In genomic region chr19:15432629-15433518, GRCh38 we compare ENCODE assay signal across 8 cellular contexts. TPM values are rescaled to one million over a fixed set of nuclear protein-coding genes. Genes with fewer than 3 reads are reported as not detected.
A peak's percentile ranks its signal among the peaks of the same experiment; 100 is the strongest.
DNase-seq lines count a peak whose midpoint lies in the region; ATAC-seq and TF ChIP-seq lines count a peak whose summit lies in the region.

No MANE protein-coding gene starts in this region.

- 1 to 2% (median 1%) methylated on average over 38 to 75 of the region's 75 CpGs for WGBS in psoas muscle, 3 donors

- H3K4me3 ChIP-seq in right atrium auricular region (peak overlapping the region; percentile 70 to 89), psoas muscle (peak overlapping the region; percentile 83)

- CTCF ChIA-PET in HEK293T (lab: Yijun Ruan, JAX), result interaction anchor here (0.7 to 1.0 kb wide), 2 partner anchors 13 to 19 kb away, joined by 3 to 4 read pairs; no protein-coding TSS in a partner anchor

- H3K27ac Mint-ChIP-seq in T-helper 17 cell, result peak overlapping the region; percentile 84

- no peaks in the 10 kb centered on the region for H3K27me3 Mint-ChIP-seq in T-helper 17 cell

- H3K4me3 Mint-ChIP-seq in T-helper 17 cell, result peak overlapping the region; percentile 96

- POLR2A ChIA-PET in HEK293T (lab: Yijun Ruan, JAX), result interaction anchor here (0.6 to 6.7 kb wide), 8 partner anchors 13 to 119 kb away, joined by 3 to 54 read pairs (median 4); partner anchors contain the start of genes AKAP8L and BRD4

- H3K27ac ChIP-seq in angular gyrus (ENCODE audit: low read depth, low read length), result peak overlapping the region; percentile 90
- peak overlapping the region; percentile 92 to 93 for H3K27ac ChIP-seq in right atrium auricular region
- H3K27ac ChIP-seq in psoas muscle, result peak overlapping the region; percentile 96

- DNase-seq in GDM1 (lab: John Stamatoyannopoulos, UW) (peak; percentile 86), HEK293T (ENCODE audit: extremely low spot score) (peak; percentile 98), NCI-H1417 treated with DMSO at 0.1 percent for 48 hours (lab: John Stamatoyannopoulos, UW) (peak; percentile 71), T-helper 17 cell (peak; percentile 87 to 93 (median 92)), right atrium auricular region (ENCODE audit: low spot score) (peak; percentile 85), psoas muscle (peak; percentile 95 to 97), ureter (ENCODE audit: low spot score) (peak; percentile 92)

- H3K9me3 ChIP-seq in T-helper 17 cell (ENCODE audit: control insufficient read depth, low read length, poor library complexity, severe bottlenecking) (no peaks in the 10 kb centered on the region), right atrium auricular region (no peaks in the 10 kb centered on the region), psoas muscle (no peaks in the 10 kb centered on the region)

- H3K36me3 ChIP-seq in right atrium auricular region (peaks cover 4% of the 10 kb centered on the region), psoas muscle (ENCODE audit: insufficient read depth in 1 of 2, low read depth in 1 of 2) (peaks cover 0 to 20% of the 10 kb centered on the region in 2 donors)

- TF ChIP-seq CTCF in right atrium auricular region (IDR thresholded peaks at IDR 0.05), result no peak
- TF ChIP-seq CTCF in psoas muscle (IDR thresholded peaks at IDR 0.05), result no peak

- no peaks in the 10 kb centered on the region for H3K36me3 Mint-ChIP-seq in T-helper 17 cell (ENCODE audit: low read depth)

- intact Hi-C loops in psoas muscle (cut with DNase I), result loop anchor here in 1 of 2 donors (10.0 kb wide), 1 partner anchor 178 kb away; no protein-coding TSS in a partner anchor

- H3K27me3 ChIP-seq in right atrium auricular region (no peaks in the 10 kb centered on the region), psoas muscle (ENCODE audit: insufficient read depth in 3 of 3, low read length in 2 of 3) (no peaks in the 10 kb centered on the region)

- peaks cover 0 to 46% of the 10 kb centered on the region in 2 donors for H3K4me1 ChIP-seq in right atrium auricular region
- H3K4me1 ChIP-seq in psoas muscle, result peaks cover 25% of the 10 kb centered on the region

- ATAC-seq in T-helper 17 cell (peak; percentile 95), psoas muscle (peak; percentile 91 to 97 (median 92))

- peaks cover 21% of the 10 kb centered on the region for H3K4me1 Mint-ChIP-seq in T-helper 17 cell

TF ChIP-seq in HEK293T, 16 proteins besides CTCF, POLR2A, EP300 and RAD21:
- TF ChIP-seq FOXM1 (IDR thresholded peaks at IDR 0.05; ENCODE audit: borderline replicate concordance), result 0 out of 2 replicates have a peak, but pooled peaks have one; percentile 32
- peak; percentile 69; the same call in 1 of the 2 replicates for TF ChIP-seq ARNT (IDR thresholded peaks at IDR 0.05)
- no peak; the same call in 1 of the 2 replicates for TF ChIP-seq LEF1 (IDR thresholded peaks at IDR 0.05; ENCODE audit: borderline replicate concordance)

RNA-seq across cellular contexts. Expression of gene AKAP8L, which starts 14.1 kb away (rescaled TPM):
- 100 to 1,000 TPM; 116 to 123 TPM for total RNA-seq in T-helper 17 cell
- total RNA-seq in right atrium auricular region, result 10 to 100 TPM; 66.5 to 78.2 TPM
- 10 to 100 TPM; 37.3 to 66.2 (median 54.3) TPM for total RNA-seq in psoas muscle
- polyA plus RNA-seq in psoas muscle, result 10 to 100 TPM; 34.6 to 72.9 (median 46.7) TPM
- 133 TPM for total RNA-seq in ureter

RNA-seq across cellular contexts. Expression of gene WIZ, which starts 16.9 kb away (rescaled TPM):
- total RNA-seq in T-helper 17 cell, result 10 to 100 TPM; 17.1 to 19.2 TPM
- 10 to 100 TPM; 22.4 to 44.2 TPM for total RNA-seq in right atrium auricular region
- 10 to 100 TPM; 16.6 to 39.1 (median 25.8) TPM for total RNA-seq in psoas muscle
- polyA plus RNA-seq in psoas muscle, result 10 to 100 TPM; 16.6 to 22.9 (median 20.7) TPM
- 42.3 TPM for total RNA-seq in ureter

RNA-seq across cellular contexts. Expression of gene RASAL3, which starts 31.5 kb away (rescaled TPM):
- total RNA-seq in T-helper 17 cell (100 to 1,000 TPM; 103 to 121 TPM), right atrium auricular region (1 to 10 TPM in 1 of 2 donors, under 1 TPM in 1; 0.48 to 1.7 TPM), psoas muscle (1 to 10 TPM in 2 of 4 donors, under 1 TPM in 2; 0.47 to 2.0 (median 1.0) TPM), ureter (3.9 TPM)
- under 1 TPM; 0.21 to 0.47 (median 0.34) TPM for polyA plus RNA-seq in psoas muscle

RNA-seq across cellular contexts. Expression of gene PGLYRP2, which starts 46.4 kb away (rescaled TPM):
- total RNA-seq in T-helper 17 cell (not detected), right atrium auricular region (not detected), psoas muscle (not detected), ureter (0.34 TPM)
- not detected for polyA plus RNA-seq in psoas muscle

RNA-seq across cellular contexts. Expression of gene AKAP8, which starts 53.3 kb away (rescaled TPM):
- total RNA-seq in T-helper 17 cell, result 10 to 100 TPM; 87.6 to 90.2 TPM
- total RNA-seq in right atrium auricular region, result 10 to 100 TPM; 12.3 to 17.9 TPM
- total RNA-seq in psoas muscle, result 10 to 100 TPM; 18.9 to 42.8 (median 27.8) TPM
- polyA plus RNA-seq in psoas muscle, result 10 to 100 TPM; 15.9 to 22.1 (median 18.2) TPM
- total RNA-seq in ureter, result 69.7 TPM

Comparison
In these comparisons a context has a peak if more than half of its experiments do, and no peak if none do; other contexts are left out.
1. Peak in every context shown above with its lines: DNase-seq, ATAC-seq, H3K4me3 ChIP-seq and H3K27ac ChIP-seq.
2. RNA of gene RASAL3, which starts 31.5 kb away (total RNA-seq): 103 to 121 TPM in T-helper 17 cell; 3.9 TPM in ureter (single experiment), 0.48 to 1.7 TPM in right atrium auricular region and 0.47 to 2.0 TPM in psoas muscle; every median in the first group is over 10 times any median in the second.